In genomic region chr2:120344991-120345975, GRCh38 we compare ENCODE assay signal across 8 cellular contexts. TPM values are rescaled to one million over a fixed set of nuclear protein-coding genes. Genes with fewer than 3 reads are reported as not detected.
A peak's percentile ranks its signal among the peaks of the same experiment; 100 is the strongest.
DNase-seq lines count a peak whose midpoint lies in the region; ATAC-seq, FAIRE-seq and TF ChIP-seq lines count a peak whose summit lies in the region.

No MANE protein-coding gene starts in this region.

- no peak overlapping the region for H3K27ac Mint-ChIP-seq in activated CD4-positive, alpha-beta memory T cell treated with anti-CD3 and anti-CD28 coated beads, Interleukin-2, amount 10 ng/mL, durations not matched to agents 7 days and 5 days
- H3K27ac Mint-ChIP-seq in glutamatergic neuron (ENCODE audit: unreplicated experiment) = no peak overlapping the region

- H3K4me1 Mint-ChIP-seq in activated CD4-positive, alpha-beta memory T cell treated with anti-CD3 and anti-CD28 coated beads, Interleukin-2, amount 10 ng/mL, durations not matched to agents 7 days and 5 days = peaks cover 17% of the 10 kb centered on the region
- H3K4me1 Mint-ChIP-seq in glutamatergic neuron (ENCODE audit: low read depth, unreplicated experiment) = peaks cover 14% of the 10 kb centered on the region

- peaks cover 3% of the 10 kb centered on the region for H3K36me3 Mint-ChIP-seq in activated CD4-positive, alpha-beta memory T cell treated with anti-CD3 and anti-CD28 coated beads, Interleukin-2, amount 10 ng/mL, durations not matched to agents 7 days and 5 days (ENCODE audit: low read depth)
- no peaks in the 10 kb centered on the region for H3K36me3 Mint-ChIP-seq in glutamatergic neuron (ENCODE audit: unreplicated experiment)

- H3K27me3 ChIP-seq in A673 (replicated peaks; ENCODE audit: insufficient read depth, low read depth, low read length, poor library complexity) = peaks cover 63% of the 10 kb centered on the region

- TF ChIP-seq CTCF in A673 (conservative IDR thresholded peaks at IDR 0.05; ENCODE audit: low read depth, low read length) (no peak), glutamatergic neuron (IDR thresholded peaks at IDR 0.05; ENCODE audit: partially characterized antibody, unreplicated experiment) (no peak), retinal pigment epithelial cell (conservative IDR thresholded peaks at IDR 0.05; ENCODE audit: low read depth, low read length) (no peak)

- no peaks in the 10 kb centered on the region for H3K9me3 Mint-ChIP-seq in activated CD4-positive, alpha-beta memory T cell treated with anti-CD3 and anti-CD28 coated beads, Interleukin-2, amount 10 ng/mL, durations not matched to agents 7 days and 5 days
- peaks cover 1% of the 10 kb centered on the region for H3K9me3 Mint-ChIP-seq in glutamatergic neuron (ENCODE audit: unreplicated experiment)

- peak overlapping the region; percentile 58 for H3K4me3 Mint-ChIP-seq in activated CD4-positive, alpha-beta memory T cell treated with anti-CD3 and anti-CD28 coated beads, Interleukin-2, amount 10 ng/mL, durations not matched to agents 7 days and 5 days
- H3K4me3 Mint-ChIP-seq in glutamatergic neuron (ENCODE audit: unreplicated experiment) = no peak overlapping the region

- POLR2A ChIA-PET in A673 (lab: Charles Lee; ENCODE audit: low non-redundant PET) = no interaction called here
- POLR2A ChIA-PET in activated CD4-positive, alpha-beta memory T cell treated with anti-CD3 and anti-CD28 coated beads, Interleukin-2, amount 10 ng/mL, durations not matched to agents 7 days and 5 days (lab: Charles Lee) = no interaction called here

- no peak for ATAC-seq in GM18520 (IDR thresholded peaks at IDR 0.05; ENCODE audit: unreplicated experiment)

- no peak for TF ChIP-seq POLR2A in GM12891 (IDR thresholded peaks at IDR 0.05; ENCODE audit: low read depth, low read length)

- no peak for FAIRE-seq in GM12891 (lab: Jason Lieb, UNC)
- no peak for FAIRE-seq in frontal cortex (lab: Jason Lieb, UNC)

- H3K4me3 ChIP-seq in A673 (ENCODE audit: low read depth, low read length, poor library complexity, severe bottlenecking) (peak overlapping the region; percentile 44), retinal pigment epithelial cell (ENCODE audit: low read length) (peak overlapping the region; percentile 38)

- H3K36me3 ChIP-seq in A673 (ENCODE audit: insufficient read depth, low read length, poor library complexity, severe bottlenecking) = no peaks in the 10 kb centered on the region

- peaks cover 13% of the 10 kb centered on the region for H3K4me1 ChIP-seq in A673 (ENCODE audit: insufficient read depth, low read length, poor library complexity, severe bottlenecking)

- CTCF ChIA-PET in A673 (lab: Charles Lee) = no interaction called here
- CTCF ChIA-PET in activated CD4-positive, alpha-beta memory T cell treated with anti-CD3 and anti-CD28 coated beads, Interleukin-2, amount 10 ng/mL, durations not matched to agents 7 days and 5 days (lab: Charles Lee) = no interaction called here

- peak; percentile 40 for DNase-seq in A673 (ENCODE audit: low spot score)
- peak; percentile 56 for DNase-seq in GM12891 (ENCODE audit: insufficient read length, low spot score)
- DNase-seq in activated CD4-positive, alpha-beta memory T cell treated with anti-CD3 and anti-CD28 coated beads, Interleukin-2, amount 10 ng/mL, durations not matched to agents 7 days and 5 days = peak; percentile 19
- peak; percentile 56 for DNase-seq in glutamatergic neuron
- no peak for DNase-seq in retinal pigment epithelial cell (ENCODE audit: low read depth)
- DNase-seq in frontal cortex (ENCODE audit: low spot score in 2 of 2) = no peak
- no peak for DNase-seq in NCI-H187 treated with DMSO at 0.1 percent for 48 hours (lab: John Stamatoyannopoulos, UW)

- no TSS peak for BruUV-seq in A673 (replicated peaks; lab: Mats Ljungman, UMichigan)

- no peak overlapping the region for H3K27ac ChIP-seq in A673 (ENCODE audit: low read depth, low read length, poor library complexity, severe bottlenecking)

- intact Hi-C loops in A673 (cut with micrococcal nuclease; ENCODE audit: unreplicated experiment) = loop anchor here (10.0 kb wide), 1 partner anchor 170 kb away; no protein-coding TSS in a partner anchor

- H3K27me3 Mint-ChIP-seq in activated CD4-positive, alpha-beta memory T cell treated with anti-CD3 and anti-CD28 coated beads, Interleukin-2, amount 10 ng/mL, durations not matched to agents 7 days and 5 days = peaks cover 62% of the 10 kb centered on the region
- H3K27me3 Mint-ChIP-seq in glutamatergic neuron (ENCODE audit: unreplicated experiment) = peaks cover 17% of the 10 kb centered on the region

- no peaks in the 10 kb centered on the region for H3K9me3 ChIP-seq in A673 (ENCODE audit: low read depth, low read length, poor library complexity, severe bottlenecking)

TF ChIP-seq in GM12891, 5 proteins besides CTCF, POLR2A, EP300 and RAD21:
- TF ChIP-seq POU2F2 (IDR thresholded peaks at IDR 0.05; ENCODE audit: low read depth, low read length) (no peak), POLR2AphosphoS5 (IDR thresholded peaks at IDR 0.05; ENCODE audit: low read depth, low read length) (no peak)

RNA-seq across cellular contexts. Expression of gene INHBB, which starts 0.7 kb away (rescaled TPM):
- total RNA-seq in A673 (2021) = 0.09 TPM in 2 replicates
- not detected for polyA plus RNA-seq in GM12891 (2012; ENCODE audit: low read depth, missing spikeins)
- not detected for total RNA-seq in activated CD4-positive, alpha-beta memory T cell treated with anti-CD3 and anti-CD28 coated beads, Interleukin-2, amount 10 ng/mL, durations not matched to agents 7 days and 5 days
- total RNA-seq in glutamatergic neuron (ENCODE audit: unreplicated experiment) = 0.34 TPM
- total RNA-seq in frontal cortex = 3.3 TPM

Comparison
In these comparisons a context has a peak if more than half of its experiments do, and no peak if none do; other contexts are left out.
1. DNase-seq: peak in A673 (single experiment), GM12891 (single experiment), activated CD4-positive, alpha-beta memory T cell treated with anti-CD3 and anti-CD28 coated beads, Interleukin-2, amount 10 ng/mL, durations not matched to agents 7 days and 5 days (single experiment) and glutamatergic neuron (single experiment); none in retinal pigment epithelial cell (single experiment), frontal cortex (0 of 2) and NCI-H187 treated with DMSO at 0.1 percent for 48 hours (single experiment).